Comparison of ENCODE assay signal across 11 cellular contexts in genomic region chr22:47192651-47193437, GRCh38.
A peak's percentile ranks its signal among the peaks of the same experiment; 100 is the strongest.
DNase-seq lines count a peak whose midpoint lies in the region; ATAC-seq, FAIRE-seq and TF ChIP-seq lines count a peak whose summit lies in the region.
"Had no signal": no experiment of that assay in that cellular context is flagged by ENCODE, and none has a peak within 500 bp of the region (broad histone marks: within the 10 kb centered on the region; RNA-seq: fewer than 3 reads in every experiment).

No MANE protein-coding gene starts in this region.

- no TSS peak for BruUV-seq in Panc1 (replicated peaks; lab: Mats Ljungman, UMichigan)

- H3K36me3 ChIP-seq in Panc1 (ENCODE audit: control insufficient read depth, insufficient read depth, low read length): no peaks in the 10 kb centered on the region
- H3K36me3 ChIP-seq in lower lobe of right lung: no peaks in the 10 kb centered on the region
- H3K36me3 ChIP-seq: thyroid gland had no signal

- POLR2A ChIA-PET in Panc1 (lab: Charles Lee): no interaction called here

- FAIRE-seq in GM19239 (lab: Jason Lieb, UNC): no peak
- FAIRE-seq: G401.6 had no signal

- ATAC-seq in Panc1 (peak; percentile 65), lower lobe of right lung (peak; percentile 43 to 69)

- in situ Hi-C loops in Caki2 (cut with HindIII; ENCODE audit: low pct_unique_long_range_greater_than_20kb, low sequenced_read_pairs) (no loop called here), Panc1 (cut with HindIII; ENCODE audit: low pct_unique_long_range_greater_than_20kb, low sequenced_read_pairs) (no loop called here)

- H3K4me1 ChIP-seq in Panc1 (ENCODE audit: control insufficient read depth, insufficient read depth, low read length): no peaks in the 10 kb centered on the region
- no peaks in the 10 kb centered on the region for H3K4me1 ChIP-seq in lower lobe of right lung

- DNase-seq in 8988T (peak; percentile 43), Caki2 (ENCODE audit: low read depth) (peak; percentile 38), Panc1 (ENCODE audit: low read depth, low spot score) (no peak), lower lobe of right lung (peak; percentile 51), NCI-H510A treated with DMSO at 0.1 percent for 48 hours (lab: John Stamatoyannopoulos, UW) (no peak), GM19239 (ENCODE audit: insufficient read length, low spot score) (no peak), mucosa of gallbladder (ENCODE audit: low spot score) (no peak), NCI-H2171 (lab: John Stamatoyannopoulos, UW) (no peak)
- DNase-seq: T1000 had no signal

- H3K27me3 ChIP-seq in Panc1 (ENCODE audit: control insufficient read depth, insufficient read depth, low read length) (no peaks in the 10 kb centered on the region), lower lobe of right lung (ENCODE audit: low read depth) (no peaks in the 10 kb centered on the region)
- H3K27me3 ChIP-seq: thyroid gland had no signal

- H3K4me3 ChIP-seq in Panc1 (ENCODE audit: low read depth in 2 of 2, low read length in 2 of 2): peak overlapping the region in 1 of 2 experiments; percentile 23; a peak in 1 of 4 replicates
- no peak overlapping the region for H3K4me3 ChIP-seq in lower lobe of right lung
- H3K4me3 ChIP-seq: thyroid gland had no signal

- no peaks in the 10 kb centered on the region for H3K9me3 ChIP-seq in Panc1 (ENCODE audit: control insufficient read depth, insufficient read depth, low read depth, low read length)
- no peaks in the 10 kb centered on the region for H3K9me3 ChIP-seq in lower lobe of right lung
- H3K9me3 ChIP-seq: thyroid gland had no signal

- CTCF ChIA-PET in Panc1 (lab: Charles Lee): no interaction called here

- intact Hi-C loops in Panc1 (cut with micrococcal nuclease; ENCODE audit: unreplicated experiment): no loop called here
- intact Hi-C loops in lower lobe of right lung (cut with DNase I): no loop called here

- TF ChIP-seq CTCF in Panc1 (IDR thresholded peaks at IDR 0.05) (no peak), lower lobe of right lung (IDR thresholded peaks at IDR 0.05) (no peak)

- H3K27ac ChIP-seq in Panc1 (ENCODE audit: low read length) (no peak overlapping the region), lower lobe of right lung (no peak overlapping the region)
- H3K27ac ChIP-seq: thyroid gland had no signal

Comparison
In these comparisons a context has a peak if more than half of its experiments do, and no peak if none do; other contexts are left out.
1. DNase-seq: peak in 8988T (single experiment), Caki2 (single experiment) and lower lobe of right lung (single experiment); none in Panc1 (single experiment), NCI-H510A treated with DMSO at 0.1 percent for 48 hours (single experiment), GM19239 (single experiment), mucosa of gallbladder (single experiment) and NCI-H2171 (single experiment).